Comparison of ENCODE assay signal across 23 cellular contexts in genomic region chr13:62333466-62333865, GRCh38.
"Had no signal": no experiment of that assay in that cellular context is flagged by ENCODE, and none has a peak within 500 bp of the region (broad histone marks: within the 10 kb centered on the region; RNA-seq: fewer than 3 reads in every experiment).

No MANE protein-coding gene starts in this region.

- H3K27ac ChIP-seq: stomach, suprapubic skin, thoracic aorta, thyroid gland, tibial artery, tibial nerve, transverse colon, upper lobe of left lung, upper lobe of right lung, uterus, vagina had no signal

- DNase-seq: stimulated activated CD4-positive, alpha-beta T cell treated with anti-CD3 and anti-CD28 coated beads, Interleukin-2, amount 100 ng/mL, for 48 hours; stimulated activated CD4-positive, alpha-beta T cell treated with anti-CD3 and anti-CD28 coated beads, Interleukin-4, amount 100 ng/mL, for 1 hour; stimulated activated CD4-positive, alpha-beta T cell treated with anti-CD3 and anti-CD28 coated beads, Interleukin-4, amount 100 ng/mL, for 24 hours; stimulated activated CD4-positive, alpha-beta T cell treated with anti-CD3 and anti-CD28 coated beads, Interleukin-4, amount 100 ng/mL, for 4 hours; stimulated activated CD8-positive, alpha-beta memory T cell treated with anti-CD3 and anti-CD28 coated beads, Interleukin-4, amount 100 ng/mL, for 48 hours; stimulated activated naive B cell treated with anti-CD40 and anti-IgM and Interleukin-4, amounts not matched to agents 10 μg/mL and 1 μg/mL and 100 μg/mL, for 72 hours; stimulated activated naive CD4-positive, alpha-beta T cell; stimulated activated naive CD4-positive, alpha-beta T cell treated with Interleukin-2 at 50 U/mL for 16 hours; stimulated activated naive CD8-positive, alpha-beta T cell treated with anti-CD3 and anti-CD28 coated beads, Interleukin-15, amount 100 ng/mL, for 72 hours; stimulated activated naive CD8-positive, alpha-beta T cell treated with anti-CD3 and anti-CD28 coated beads, Interleukin-15, Interleukin-2, amounts not matched to agents 100 U/mL and 50 U/mL, for 24 hours; stomach; substantia nigra; thyroid gland; tibial artery; transverse colon; trophoblast cell; upper lobe of right lung; uterus had no signal

- H3K4me1 ChIP-seq: stomach, suprapubic skin, thyroid gland, tibial artery, tibial nerve, transverse colon, upper lobe of left lung, upper lobe of right lung, uterus, vagina had no signal

- H3K4me3 ChIP-seq: stomach, suprapubic skin, thoracic aorta, thyroid gland, tibial artery, tibial nerve, transverse colon, upper lobe of left lung, upper lobe of right lung, uterus, vagina had no signal

- H3K36me3 ChIP-seq: stomach, suprapubic skin, thoracic aorta, thyroid gland, tibial artery, tibial nerve, transverse colon, upper lobe of left lung, upper lobe of right lung, uterus, vagina had no signal

- H3K9me3 ChIP-seq: stomach, thoracic aorta, thyroid gland, tibial artery, tibial nerve, transverse colon, upper lobe of left lung, upper lobe of right lung, uterus, vagina had no signal

- H3K27me3 ChIP-seq: stomach, suprapubic skin, thyroid gland, tibial artery, tibial nerve, transverse colon, upper lobe of left lung, upper lobe of right lung, uterus, vagina had no signal
